ENCODE assay signal across 15 cellular contexts in genomic region chr7:99767662-99768061, GRCh38.
DNase-seq lines count a peak whose midpoint lies in the region; ATAC-seq lines count a peak whose summit lies in the region.
"Had no signal": no experiment of that assay in that cellular context is flagged by ENCODE, and none has a peak within 500 bp of the region (broad histone marks: within the 10 kb centered on the region; RNA-seq: fewer than 3 reads in every experiment).

No MANE protein-coding gene starts in this region.

- H3K9ac ChIP-seq in BLaER1 = no peak overlapping the region

- peaks cover 69% of the 10 kb centered on the region for H3K27me3 ChIP-seq in BLaER1
- H3K27me3 ChIP-seq: cardiac muscle cell had no signal

- no peak overlapping the region for H3K27ac ChIP-seq in BLaER1
- H3K27ac ChIP-seq: A549, cardiac muscle cell, epithelial cell of prostate had no signal

- peak; percentile 71 for ATAC-seq in GM19025 (IDR thresholded peaks at IDR 0.05; ENCODE audit: low read depth, unreplicated experiment)
- peak; percentile 72 for ATAC-seq in HG02588 (IDR thresholded peaks at IDR 0.05; ENCODE audit: unreplicated experiment)
- peak; percentile 85 for ATAC-seq in HG03432 (IDR thresholded peaks at IDR 0.05; ENCODE audit: unreplicated experiment)
- ATAC-seq: A549, K562, mucosa of descending colon, WTC11 had no signal

- peaks cover 17% of the 10 kb centered on the region; the same call in 1 of the 2 replicates for H4K20me1 ChIP-seq in BLaER1

- H3K9me3 ChIP-seq in BLaER1 = no peaks in the 10 kb centered on the region; the same call in 1 of the 2 replicates
- H3K9me3 ChIP-seq: A549, mucosa of descending colon had no signal

- peak overlapping the region; percentile 66 for H3K4me2 ChIP-seq in BLaER1
- H3K4me2 ChIP-seq: A549 had no signal

- H3K4me1 ChIP-seq in BLaER1 = peaks cover 23% of the 10 kb centered on the region
- H3K4me1 ChIP-seq: A549 had no signal

- no peak overlapping the region for H3K4me3 ChIP-seq in BLaER1
- H3K4me3 ChIP-seq: A549, cardiac muscle cell, K562, mucosa of descending colon had no signal

- DNase-seq in activated effector memory CD4-positive, alpha-beta T cell treated with Interleukin-2 at 50 U/mL for 16 hours = no peak
- DNase-seq in NCI-H2029 treated with DMSO at 0.1 percent for 48 hours (lab: John Stamatoyannopoulos, UW) = no peak
- DNase-seq in NCI-H2081 (lab: John Stamatoyannopoulos, UW) = no peak
- DNase-seq in C1 segment of cervical spinal cord (lab: John Stamatoyannopoulos, UW) = no peak
- DNase-seq: DMS79 treated with DMSO at 0.1 percent for 48 hours, mucosa of descending colon had no signal

- no peaks in the 10 kb centered on the region for H3K36me3 ChIP-seq in BLaER1
- H3K36me3 ChIP-seq: cardiac muscle cell had no signal
